In genomic region chrX:153245288-153245731, GRCh38 we compare ENCODE assay signal across 11 cellular contexts.
DNase-seq lines count a peak whose midpoint lies in the region; ATAC-seq, FAIRE-seq and TF ChIP-seq lines count a peak whose summit lies in the region.
"Had no signal": no experiment of that assay in that cellular context is flagged by ENCODE, and none has a peak within 500 bp of the region (broad histone marks: within the 10 kb centered on the region; RNA-seq: fewer than 3 reads in every experiment).

No MANE protein-coding gene starts in this region.

- H4K8ac ChIP-seq in H1 (ENCODE audit: extremely low read depth, insufficient read depth, low read length) = no peak overlapping the region

- no peaks in the 10 kb centered on the region for H3K36me3 ChIP-seq in H1 (ENCODE audit: control insufficient read depth in 2 of 4, insufficient read depth in 4 of 4, low read length in 3 of 4)
- no peaks in the 10 kb centered on the region for H3K36me3 ChIP-seq in psoas muscle (ENCODE audit: insufficient read depth in 1 of 2, low read depth in 1 of 2)
- H3K36me3 ChIP-seq in testis (ENCODE audit: low read depth, missing control alignments) = no peaks in the 10 kb centered on the region

- POLR2A ChIA-PET in H1 (lab: Charles Lee; ENCODE audit: partially characterized antibody) = interaction anchor here (1.0 kb wide), 1 partner anchor 16 kb away, joined by 3 read pairs; no protein-coding TSS in a partner anchor

- CTCF ChIA-PET in H1 (lab: Charles Lee; ENCODE audit: partially characterized antibody) = no interaction called here

- no peaks in the 10 kb centered on the region for H4K20me1 ChIP-seq in H1 (replicated peaks in 1 of 2; ENCODE audit: control insufficient read depth in 1 of 2, insufficient read depth in 2 of 2, low read length in 2 of 2)

- TF ChIP-seq CTCF in H1 (IDR thresholded peaks at IDR 0.05; ENCODE audit: control extremely low read depth in 1 of 3, insufficient read depth in 1 of 3, low read depth in 1 of 3, low read length in 3 of 3) (no peak), psoas muscle (IDR thresholded peaks at IDR 0.05) (no peak), testis (IDR thresholded peaks at IDR 0.05) (no peak)

- H3K4me1 ChIP-seq in H1 (replicated peaks in 1 of 4; ENCODE audit: control insufficient read depth in 3 of 4, insufficient read depth in 4 of 4, low read length in 3 of 4) = no peaks in the 10 kb centered on the region; a peak in 1 of 7 replicates
- H3K4me1 ChIP-seq in psoas muscle = no peaks in the 10 kb centered on the region
- H3K4me1 ChIP-seq in testis = no peaks in the 10 kb centered on the region

- H3K9ac ChIP-seq in H1 (replicated peaks in 1 of 4; ENCODE audit: extremely low read depth in 1 of 4, low read depth in 3 of 4, low read length in 3 of 4) = peak overlapping the region in 3 of 4 experiments; percentile 60 to 76 (median 68); a peak in 6 of 7 replicates

- peak overlapping the region; percentile 73 for H3K27ac ChIP-seq in H1 (ENCODE audit: low read depth, low read length)
- H3K27ac ChIP-seq in psoas muscle = no peak overlapping the region
- H3K27ac ChIP-seq in testis = no peak overlapping the region

- H3K79me2 ChIP-seq in H1 (ENCODE audit: control insufficient read depth in 1 of 2, insufficient read depth in 2 of 2, low read length in 2 of 2) = no peaks in the 10 kb centered on the region

- H4K5ac ChIP-seq in H1 (ENCODE audit: insufficient read length, low read depth, low read length) = no peak overlapping the region

- H3K18ac ChIP-seq in H1 (ENCODE audit: extremely low read depth, low read length) = peak overlapping the region; percentile 78; the same call in 1 of the 2 replicates

- intact Hi-C loops in psoas muscle (cut with DNase I) (no loop called here), testis (cut with DNase I; ENCODE audit: low total_unique reads) (no loop called here)

- H3K4me3 ChIP-seq in H1 (ENCODE audit: extremely low read depth in 1 of 4, insufficient read depth in 2 of 4, low read depth in 3 of 4, low read length in 4 of 4) (peak overlapping the region in 2 of 4 experiments; percentile 19 to 49; a peak in 5 of 8 replicates), psoas muscle (peak overlapping the region; percentile 2), testis (no peak overlapping the region)

- no peak overlapping the region for H3K4ac ChIP-seq in H1 (replicated peaks; ENCODE audit: insufficient read length, low read depth, low read length)

- H4K91ac ChIP-seq in H1 (replicated peaks; ENCODE audit: insufficient read length, low read length) = no peak overlapping the region

- H3K79me1 ChIP-seq in H1 (ENCODE audit: low read depth, low read length) = no peaks in the 10 kb centered on the region

- H2AFZ ChIP-seq in H1 (ENCODE audit: low read length) = peak overlapping the region; percentile 95

- no peak for TF ChIP-seq RAD21 in H1 (IDR thresholded peaks at IDR 0.05 in 1 of 2, conservative IDR thresholded peaks at IDR 0.05 in 1 of 2; ENCODE audit: low read depth in 2 of 2, low read length in 2 of 2)

- H2BK120ac ChIP-seq in H1 (replicated peaks; ENCODE audit: low read depth, low read length) = peak overlapping the region; percentile 72

- H2AK5ac ChIP-seq in H1 (ENCODE audit: low read depth, low read length) = 0 out of 2 replicates have a peak overlapping the region, but pooled peaks have one; percentile 13

- no peak overlapping the region for H3K56ac ChIP-seq in H1 (replicated peaks; ENCODE audit: insufficient read length, low read depth, low read length)

- DNase-seq in HCEC 1CT (peak; percentile 30), NCI-H2196 treated with DMSO at 0.1 percent for 48 hours (lab: John Stamatoyannopoulos, UW; ENCODE audit: unreplicated experiment) (peak; percentile 42), H1 (ENCODE audit: low read depth in 1 of 2, low spot score in 2 of 2) (no peak), psoas muscle (no peak), testis (no peak), SIG-M5 (lab: John Stamatoyannopoulos, UW) (no peak), MV-4-11 (lab: John Stamatoyannopoulos, UW) (no peak)
- DNase-seq: NCI-H1694 treated with DMSO at 0.1 percent for 48 hours, T-cell had no signal

- peak in 1 of 2 experiments; percentile 95; a peak in 2 of 3 replicates for TF ChIP-seq EP300 in H1 (IDR thresholded peaks at IDR 0.05; ENCODE audit: borderline replicate concordance in 1 of 2, low read depth in 2 of 2, low read length in 2 of 2)

- no peak overlapping the region for H2BK20ac ChIP-seq in H1 (ENCODE audit: low read length)

- TF ChIP-seq POLR2A in H1 (IDR thresholded peaks at IDR 0.05; ENCODE audit: control extremely low read depth in 1 of 2, low read depth in 2 of 2, low read length in 2 of 2) (no peak), testis (IDR thresholded peaks at IDR 0.05) (no peak)

- no peaks in the 10 kb centered on the region for H3K9me3 ChIP-seq in H1 (ENCODE audit: insufficient read depth in 2 of 2, low read depth in 1 of 2, low read length in 1 of 2)
- no peaks in the 10 kb centered on the region for H3K9me3 ChIP-seq in psoas muscle
- no peaks in the 10 kb centered on the region for H3K9me3 ChIP-seq in testis

- H2BK12ac ChIP-seq in H1 (ENCODE audit: low read depth, low read length) = no peak overlapping the region

- peak overlapping the region; percentile 53 to 60 for H3K4me2 ChIP-seq in H1 (ENCODE audit: insufficient read depth in 1 of 2, low read depth in 2 of 2, low read length in 2 of 2)

- H3K23me2 ChIP-seq in H1 (ENCODE audit: low read depth, low read length) = no peaks in the 10 kb centered on the region

- 0 out of 2 replicates have a peak overlapping the region, but pooled peaks have one; percentile 46 for H2BK15ac ChIP-seq in H1 (ENCODE audit: low read length)

- 8% methylated on average over 4 of the region's 4 CpGs; no CpG with 5 or more reads in 1 of the 2 experiments for WGBS in H1 (ENCODE audit: extremely low coverage in 1 of 2, insufficient coverage in 1 of 2, insufficient read length in 1 of 2, insufficient replicate concordance in 2 of 2, low coverage in 1 of 2, low lambda C conversion rate in 2 of 2, missing lambda C conversion rate in 1 of 2), 2 experiments
- WGBS in psoas muscle, 3 donors = 12 to 31% (median 18%) methylated on average over 4 of the region's 4 CpGs
- WGBS in testis, 2 donors = 38 to 39% methylated on average over 4 of the region's 4 CpGs

- H3K23ac ChIP-seq in H1 (ENCODE audit: insufficient read length) = no peak overlapping the region

- FAIRE-seq in H1 (lab: Jason Lieb, UNC) = peak; percentile 95

- H3K14ac ChIP-seq in H1 (ENCODE audit: insufficient read length) = no peak overlapping the region

- ATAC-seq in psoas muscle (no peak), GM21390 (IDR thresholded peaks at IDR 0.05; ENCODE audit: unreplicated experiment) (no peak)
- ATAC-seq: left lobe of liver, T-cell had no signal

- H3K27me3 ChIP-seq in H1 (replicated peaks in 1 of 4; ENCODE audit: control insufficient read depth in 3 of 4, extremely low read depth in 1 of 4, insufficient read depth in 3 of 4, low read length in 3 of 4) (no peaks in the 10 kb centered on the region), psoas muscle (ENCODE audit: insufficient read depth in 3 of 3, low read length in 2 of 3) (peaks cover 0 to 37% (median 0%) of the 10 kb centered on the region in 3 donors), testis (no peaks in the 10 kb centered on the region)

- 0 out of 2 replicates have a peak overlapping the region, but pooled peaks have one; percentile 30 for H2BK5ac ChIP-seq in H1 (ENCODE audit: low read depth, low read length)

TF ChIP-seq in H1, 55 proteins besides CTCF, POLR2A, EP300 and RAD21:
- peak; percentile 92 for TF ChIP-seq CHD1 (IDR thresholded peaks at IDR 0.05; ENCODE audit: low read depth, low read length)
- TF ChIP-seq TCF12 (IDR thresholded peaks at IDR 0.05; ENCODE audit: low read depth, low read length) = no peak
- no peak for TF ChIP-seq YY1 (IDR thresholded peaks at IDR 0.05; ENCODE audit: low read depth, low read length)
- TF ChIP-seq JUND (IDR thresholded peaks at IDR 0.05; ENCODE audit: low read length) = peak; percentile 90
TF ChIP-seq in H1: peak in this region for 2.

Comparison
In these comparisons a context has a peak if more than half of its experiments do, and no peak if none do; other contexts are left out.
1. DNase-seq: peak in HCEC 1CT (single experiment) and NCI-H2196 treated with DMSO at 0.1 percent for 48 hours (single experiment); none in H1 (0 of 2), psoas muscle (0 of 2), testis (single experiment), SIG-M5 (single experiment) and MV-4-11 (single experiment).